Comparison of ENCODE assay signal across 15 cellular contexts in genomic region chr4:147368948-147369347, GRCh38.
DNase-seq lines count a peak whose midpoint lies in the region; ATAC-seq and TF ChIP-seq lines count a peak whose summit lies in the region.
"Had no signal": no experiment of that assay in that cellular context is flagged by ENCODE, and none has a peak within 500 bp of the region (broad histone marks: within the 10 kb centered on the region; RNA-seq: fewer than 3 reads in every experiment).

No MANE protein-coding gene starts in this region.

- TF ChIP-seq RAD21 in SK-N-SH (IDR thresholded peaks at IDR 0.05; ENCODE audit: low read length): no peak

- CTCF ChIA-PET in SK-N-SH (lab: Yijun Ruan, JAX): no interaction called here
- CTCF ChIA-PET in activated CD4-positive, alpha-beta T cell treated with anti-CD3 and anti-CD28 coated beads, Interleukin-2, amount 10 ng/mL, durations not matched to agents 7 days and 5 days (lab: Charles Lee): no interaction called here

- H3K27me3 ChIP-seq in SK-N-SH (ENCODE audit: insufficient read depth) (no peaks in the 10 kb centered on the region), smooth muscle cell (ENCODE audit: low read depth) (no peaks in the 10 kb centered on the region)

- DNase-seq in SK-N-SH (no peak), dedifferentiated amniotic fluid mesenchymal stem cell (ENCODE audit: extremely low spot score) (peak; percentile 45), iris pigment epithelial cell (ENCODE audit: low read depth) (peak; percentile 56), smooth muscle cell (lab: John Stamatoyannopoulos, UW; ENCODE audit: unreplicated experiment) (no peak), activated gamma-delta T cell treated with Interleukin-2 at 50 U/mL for 16 hours (no peak)
- DNase-seq in activated CD4-positive, alpha-beta T cell treated with anti-CD3 and anti-CD28 coated beads, Interleukin-2, amount 10 ng/mL, durations not matched to agents 7 days and 5 days: no peak
- DNase-seq: DMS79, HCEC 1CT, NCI-H1105, NCI-H1694 treated with DMSO at 0.1 percent for 48 hours, NCI-H510A, NCI-H774, SHP77 treated with DMSO at 0.1 percent for 48 hours had no signal

- H3F3A ChIP-seq in SK-N-SH (replicated peaks; ENCODE audit: insufficient read depth) (peaks cover 14% of the 10 kb centered on the region), smooth muscle cell (ENCODE audit: low read depth) (peaks cover 11% of the 10 kb centered on the region)

- H4K20me1 ChIP-seq in SK-N-SH (ENCODE audit: insufficient read depth) (no peaks in the 10 kb centered on the region), smooth muscle cell (ENCODE audit: low read depth) (no peaks in the 10 kb centered on the region)

- H3K36me3 Mint-ChIP-seq in activated CD4-positive, alpha-beta T cell treated with anti-CD3 and anti-CD28 coated beads, Interleukin-2, amount 10 ng/mL, durations not matched to agents 7 days and 5 days (ENCODE audit: low read depth): no peaks in the 10 kb centered on the region

- no peaks in the 10 kb centered on the region for H3K4me1 Mint-ChIP-seq in activated CD4-positive, alpha-beta T cell treated with anti-CD3 and anti-CD28 coated beads, Interleukin-2, amount 10 ng/mL, durations not matched to agents 7 days and 5 days

- POLR2A ChIA-PET in SK-N-SH (lab: Yijun Ruan, JAX): no interaction called here
- POLR2A ChIA-PET in activated CD4-positive, alpha-beta T cell treated with anti-CD3 and anti-CD28 coated beads, Interleukin-2, amount 10 ng/mL, durations not matched to agents 7 days and 5 days (lab: Charles Lee): no interaction called here

- H3K36me3 ChIP-seq in SK-N-SH (replicated peaks in 1 of 2; ENCODE audit: control insufficient read depth in 1 of 2, insufficient read depth in 2 of 2, low read length in 1 of 2): no peaks in the 10 kb centered on the region
- no peaks in the 10 kb centered on the region for H3K36me3 ChIP-seq in smooth muscle cell (ENCODE audit: low read depth)

- peaks cover 11 to 29% of the 10 kb centered on the region in 2 experiments for H3K4me1 ChIP-seq in SK-N-SH (ENCODE audit: control insufficient read depth in 1 of 2, insufficient read depth in 2 of 2, low read depth in 1 of 2, low read length in 1 of 2)
- peaks cover 3% of the 10 kb centered on the region for H3K4me1 ChIP-seq in smooth muscle cell (ENCODE audit: low read depth)

- H3K9me3 ChIP-seq in SK-N-SH: no peaks in the 10 kb centered on the region
- H3K9me3 ChIP-seq in smooth muscle cell (replicated peaks; ENCODE audit: low read depth): no peaks in the 10 kb centered on the region

- H3K4me3 ChIP-seq in SK-N-SH (ENCODE audit: low read depth in 2 of 2, low read length in 1 of 2): no peak overlapping the region
- H3K4me3 ChIP-seq in smooth muscle cell: no peak overlapping the region

- ATAC-seq in GM21786 (IDR thresholded peaks at IDR 0.05; ENCODE audit: unreplicated experiment): no peak

- H2AFZ ChIP-seq in SK-N-SH (ENCODE audit: low read depth): no peak overlapping the region
- no peak overlapping the region for H2AFZ ChIP-seq in smooth muscle cell (ENCODE audit: low read depth)

- H3K9ac ChIP-seq in SK-N-SH (no peak overlapping the region), smooth muscle cell (ENCODE audit: low read depth) (no peak overlapping the region)

- no peaks in the 10 kb centered on the region for H3K9me2 ChIP-seq in SK-N-SH

- H3K4me3 Mint-ChIP-seq in activated CD4-positive, alpha-beta T cell treated with anti-CD3 and anti-CD28 coated beads, Interleukin-2, amount 10 ng/mL, durations not matched to agents 7 days and 5 days: no peak overlapping the region

- H3K27ac ChIP-seq in SK-N-SH (ENCODE audit: low read depth in 2 of 2, low read length in 1 of 2): peak overlapping the region in 1 of 2 experiments; percentile 29; a peak in 1 of 4 replicates
- H3K27ac ChIP-seq in smooth muscle cell (ENCODE audit: low read depth): peak overlapping the region; percentile 27
- H3K27ac ChIP-seq: C4-2B had no signal

- TF ChIP-seq CTCF in SK-N-SH (IDR thresholded peaks at IDR 0.05) (no peak), smooth muscle cell (IDR thresholded peaks at IDR 0.05; ENCODE audit: borderline replicate concordance, insufficient read depth, poor library complexity, severe bottlenecking) (no peak)

- no peak overlapping the region for H3K27ac Mint-ChIP-seq in activated CD4-positive, alpha-beta T cell treated with anti-CD3 and anti-CD28 coated beads, Interleukin-2, amount 10 ng/mL, durations not matched to agents 7 days and 5 days

- H3K9me3 Mint-ChIP-seq in activated CD4-positive, alpha-beta T cell treated with anti-CD3 and anti-CD28 coated beads, Interleukin-2, amount 10 ng/mL, durations not matched to agents 7 days and 5 days: no peaks in the 10 kb centered on the region

- H3K4me2 ChIP-seq in SK-N-SH (no peak overlapping the region), smooth muscle cell (no peak overlapping the region)

- TF ChIP-seq EP300 in SK-N-SH (IDR thresholded peaks at IDR 0.05; ENCODE audit: borderline replicate concordance in 1 of 2, low read depth in 1 of 2, low read length in 1 of 2): no peak

- H3K79me2 ChIP-seq in SK-N-SH (ENCODE audit: insufficient read depth) (no peaks in the 10 kb centered on the region), smooth muscle cell (ENCODE audit: low read depth) (no peaks in the 10 kb centered on the region)

- no peaks in the 10 kb centered on the region for H3K27me3 Mint-ChIP-seq in activated CD4-positive, alpha-beta T cell treated with anti-CD3 and anti-CD28 coated beads, Interleukin-2, amount 10 ng/mL, durations not matched to agents 7 days and 5 days

TF ChIP-seq in SK-N-SH, 30 proteins besides CTCF, POLR2A, EP300 and RAD21:
- TF ChIP-seq JUND (IDR thresholded peaks at IDR 0.05): peak; percentile 41; the same call in 1 of the 2 replicates
- no peak for TF ChIP-seq SIN3A (IDR thresholded peaks at IDR 0.05; ENCODE audit: borderline replicate concordance, low read depth, low read length)
- TF ChIP-seq TCF12 (IDR thresholded peaks at IDR 0.05): peak; percentile 55
- peak; percentile 19; the same call in 1 of the 2 replicates for TF ChIP-seq FOSL2 (IDR thresholded peaks at IDR 0.05; ENCODE audit: borderline replicate concordance, low read depth)
- TF ChIP-seq IRF3 (IDR thresholded peaks at IDR 0.05; ENCODE audit: low read depth, low read length): no peak

Comparison
In these comparisons a context has a peak if more than half of its experiments do, and no peak if none do; other contexts are left out.
1. DNase-seq: peak in dedifferentiated amniotic fluid mesenchymal stem cell (single experiment) and iris pigment epithelial cell (single experiment); none in SK-N-SH (single experiment), smooth muscle cell (single experiment), activated gamma-delta T cell treated with Interleukin-2 at 50 U/mL for 16 hours (single experiment) and activated CD4-positive, alpha-beta T cell treated with anti-CD3 and anti-CD28 coated beads, Interleukin-2, amount 10 ng/mL, durations not matched to agents 7 days and 5 days (single experiment).